22 cellular contexts compared by ENCODE assay signal in the genomic region with DNA sequence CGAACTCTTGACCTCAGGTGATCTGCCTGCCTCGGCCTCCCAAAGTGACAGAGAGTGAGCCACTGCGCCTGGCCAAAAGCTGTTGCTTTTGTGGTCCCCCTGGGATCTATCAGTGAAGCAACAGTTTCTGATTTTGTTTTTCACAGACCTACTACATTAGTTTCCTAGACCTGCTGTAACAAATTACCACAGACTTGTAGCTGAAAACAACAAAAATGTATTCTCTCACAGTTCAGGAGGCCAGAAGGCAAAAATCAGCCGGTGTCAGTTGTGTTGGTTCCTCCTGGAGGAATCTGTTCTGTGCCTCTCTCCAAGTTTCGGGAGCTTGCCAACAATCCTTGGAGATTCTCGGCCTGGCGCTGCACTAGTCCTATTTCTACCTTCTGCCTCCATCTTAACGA.
"Had no signal": no experiment of that assay in that cellular context is flagged by ENCODE, and none has a peak within 500 bp of the region (broad histone marks: within the 10 kb centered on the region; RNA-seq: fewer than 3 reads in every experiment).

No MANE protein-coding gene starts in this region.

- H2AFZ ChIP-seq: hepatocyte, parathyroid adenoma had no signal

- DNase-seq: dorsolateral prefrontal cortex; effector CD4-positive, alpha-beta T cell; heart left ventricle; kidney; left lung; lower lobe of right lung; mucosa of descending colon; naive B cell; spleen; stimulated activated naive B cell treated with anti-CD40 and anti-IgM and Interleukin-4, amounts not matched to agents 10 μg/mL and 1 μg/mL and 100 μg/mL, for 72 hours; transverse colon had no signal

- ATAC-seq: heart left ventricle; left lung; lower lobe of right lung; mucosa of descending colon; stimulated activated naive B cell treated with anti-CD40 and anti-IgM and Interleukin-4, amounts not matched to agents 10 μg/mL and 1 μg/mL and 100 μg/mL, for 72 hours had no signal

- H3K79me2 ChIP-seq: hepatocyte, parathyroid adenoma had no signal

- H3K4me3 Mint-ChIP-seq: memory B cell; mesothelial cell of epicardium; naive B cell; natural killer cell treated with Interleukin-12 subunit alpha and Interleukin-12 subunit beta and Interleukin-15 and Interleukin-18, amount 100 ng/mL, for 72 hours; neural crest cell; stimulated activated naive B cell treated with anti-CD40 and anti-IgM and Interleukin-4, amounts not matched to agents 10 μg/mL and 1 μg/mL and 100 μg/mL, for 72 hours; stimulated activated naive CD8-positive, alpha-beta T cell treated with anti-CD3 and anti-CD28 coated beads, Interleukin-15, Interleukin-2, amounts not matched to agents 100 ng/mL and 50 ng/mL, for 24 hours had no signal

- H3K4me2 ChIP-seq: hepatocyte had no signal

- H3K4me1 Mint-ChIP-seq: memory B cell; mesothelial cell of epicardium; naive B cell; neural crest cell; stimulated activated naive B cell treated with anti-CD40 and anti-IgM and Interleukin-4, amounts not matched to agents 10 μg/mL and 1 μg/mL and 100 μg/mL, for 72 hours had no signal

- H3K27ac Mint-ChIP-seq: memory B cell; mesothelial cell of epicardium; naive B cell; natural killer cell treated with Interleukin-12 subunit alpha and Interleukin-12 subunit beta and Interleukin-15 and Interleukin-18, amount 100 ng/mL, for 72 hours; progenitor cell of endocrine pancreas; stimulated activated naive B cell treated with anti-CD40 and anti-IgM and Interleukin-4, amounts not matched to agents 10 μg/mL and 1 μg/mL and 100 μg/mL, for 72 hours; stimulated activated naive CD8-positive, alpha-beta T cell treated with anti-CD3 and anti-CD28 coated beads, Interleukin-15, Interleukin-2, amounts not matched to agents 100 ng/mL and 50 ng/mL, for 24 hours had no signal

- H3K27ac ChIP-seq: dorsolateral prefrontal cortex, heart left ventricle, hepatocyte, left lung, lower lobe of right lung, neutrophil, parathyroid adenoma, skin epidermis, spleen, suprapubic skin, transverse colon had no signal

- H3K36me3 Mint-ChIP-seq: memory B cell; mesothelial cell of epicardium; naive B cell; natural killer cell treated with Interleukin-12 subunit alpha and Interleukin-12 subunit beta and Interleukin-15 and Interleukin-18, amount 100 ng/mL, for 72 hours; stimulated activated naive B cell treated with anti-CD40 and anti-IgM and Interleukin-4, amounts not matched to agents 10 μg/mL and 1 μg/mL and 100 μg/mL, for 72 hours had no signal

- H3K9ac ChIP-seq: parathyroid adenoma had no signal

- H3K4me1 ChIP-seq: heart left ventricle, parathyroid adenoma, spleen, suprapubic skin, transverse colon had no signal

- H3K4me3 ChIP-seq: dorsolateral prefrontal cortex, heart left ventricle, hepatocyte, left lung, lower lobe of right lung, mucosa of descending colon, skin epidermis, spleen, suprapubic skin, transverse colon had no signal

- H3K9me3 ChIP-seq: heart left ventricle, left lung, lower lobe of right lung, mucosa of descending colon, neutrophil, spleen, suprapubic skin, transverse colon had no signal

- H3K27me3 ChIP-seq: hepatocyte, suprapubic skin had no signal

- H3K36me3 ChIP-seq: heart left ventricle, left lung, lower lobe of right lung, neutrophil, spleen, suprapubic skin, transverse colon had no signal

- H3K9me3 Mint-ChIP-seq: mesothelial cell of epicardium; natural killer cell treated with Interleukin-12 subunit alpha and Interleukin-12 subunit beta and Interleukin-15 and Interleukin-18, amount 100 ng/mL, for 72 hours; neural crest cell; stimulated activated naive CD8-positive, alpha-beta T cell treated with anti-CD3 and anti-CD28 coated beads, Interleukin-15, Interleukin-2, amounts not matched to agents 100 ng/mL and 50 ng/mL, for 24 hours had no signal
